1 cellular context compared by ENCODE assay signal in the genomic region with DNA sequence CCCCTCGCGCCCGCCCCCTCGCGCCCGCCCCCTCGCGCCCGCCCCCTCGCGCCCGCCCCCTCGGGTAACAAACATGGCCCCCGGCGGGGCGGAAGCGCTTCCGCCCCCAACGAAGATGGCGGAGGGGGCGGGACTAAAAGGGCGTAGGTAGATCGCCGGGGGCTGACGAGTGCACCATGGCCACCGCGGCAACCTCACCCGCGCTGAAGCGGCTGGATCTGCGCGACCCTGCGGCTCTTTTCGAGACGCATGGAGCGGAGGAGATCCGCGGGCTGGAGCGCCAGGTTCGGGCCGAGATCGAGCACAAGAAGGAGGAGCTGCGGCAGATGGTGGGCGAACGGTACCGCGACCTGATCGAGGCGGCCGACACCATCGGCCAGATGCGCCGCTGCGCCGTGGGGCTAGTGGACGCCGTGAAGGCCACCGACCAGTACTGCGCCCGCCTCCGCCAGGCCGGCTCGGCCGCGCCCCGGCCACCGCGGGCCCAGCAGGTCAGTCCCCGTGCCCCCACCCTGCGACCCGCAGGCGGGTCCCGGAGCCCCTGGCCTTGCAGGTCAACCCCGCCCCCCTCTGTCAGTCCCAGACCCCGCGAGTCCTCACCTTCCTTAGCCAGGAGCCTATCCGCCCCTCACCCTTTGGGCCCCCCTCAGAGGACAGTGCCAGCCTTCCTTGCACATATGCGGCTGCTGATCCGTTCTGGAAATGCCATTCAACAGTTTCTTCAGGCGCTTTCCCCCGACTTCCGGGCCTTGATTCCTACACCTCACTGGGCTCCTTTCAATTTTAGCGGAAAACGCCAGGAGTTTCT.
TF ChIP-seq lines count a peak whose summit lies in the region.

A gene with protein sequence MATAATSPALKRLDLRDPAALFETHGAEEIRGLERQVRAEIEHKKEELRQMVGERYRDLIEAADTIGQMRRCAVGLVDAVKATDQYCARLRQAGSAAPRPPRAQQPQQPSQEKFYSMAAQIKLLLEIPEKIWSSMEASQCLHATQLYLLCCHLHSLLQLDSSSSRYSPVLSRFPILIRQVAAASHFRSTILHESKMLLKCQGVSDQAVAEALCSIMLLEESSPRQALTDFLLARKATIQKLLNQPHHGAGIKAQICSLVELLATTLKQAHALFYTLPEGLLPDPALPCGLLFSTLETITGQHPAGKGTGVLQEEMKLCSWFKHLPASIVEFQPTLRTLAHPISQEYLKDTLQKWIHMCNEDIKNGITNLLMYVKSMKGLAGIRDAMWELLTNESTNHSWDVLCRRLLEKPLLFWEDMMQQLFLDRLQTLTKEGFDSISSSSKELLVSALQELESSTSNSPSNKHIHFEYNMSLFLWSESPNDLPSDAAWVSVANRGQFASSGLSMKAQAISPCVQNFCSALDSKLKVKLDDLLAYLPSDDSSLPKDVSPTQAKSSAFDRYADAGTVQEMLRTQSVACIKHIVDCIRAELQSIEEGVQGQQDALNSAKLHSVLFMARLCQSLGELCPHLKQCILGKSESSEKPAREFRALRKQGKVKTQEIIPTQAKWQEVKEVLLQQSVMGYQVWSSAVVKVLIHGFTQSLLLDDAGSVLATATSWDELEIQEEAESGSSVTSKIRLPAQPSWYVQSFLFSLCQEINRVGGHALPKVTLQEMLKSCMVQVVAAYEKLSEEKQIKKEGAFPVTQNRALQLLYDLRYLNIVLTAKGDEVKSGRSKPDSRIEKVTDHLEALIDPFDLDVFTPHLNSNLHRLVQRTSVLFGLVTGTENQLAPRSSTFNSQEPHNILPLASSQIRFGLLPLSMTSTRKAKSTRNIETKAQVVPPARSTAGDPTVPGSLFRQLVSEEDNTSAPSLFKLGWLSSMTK (plus strand): TSS at position 162 of the 808 bp plus-strand sequence. CDS start 15 bp downstream, at position 177.

TF ChIP-seq in HEK293, 187 proteins besides CTCF, POLR2A, EP300 and RAD21 (continued from another document and continues in another):
- TF ChIP-seq, protein P1, sequence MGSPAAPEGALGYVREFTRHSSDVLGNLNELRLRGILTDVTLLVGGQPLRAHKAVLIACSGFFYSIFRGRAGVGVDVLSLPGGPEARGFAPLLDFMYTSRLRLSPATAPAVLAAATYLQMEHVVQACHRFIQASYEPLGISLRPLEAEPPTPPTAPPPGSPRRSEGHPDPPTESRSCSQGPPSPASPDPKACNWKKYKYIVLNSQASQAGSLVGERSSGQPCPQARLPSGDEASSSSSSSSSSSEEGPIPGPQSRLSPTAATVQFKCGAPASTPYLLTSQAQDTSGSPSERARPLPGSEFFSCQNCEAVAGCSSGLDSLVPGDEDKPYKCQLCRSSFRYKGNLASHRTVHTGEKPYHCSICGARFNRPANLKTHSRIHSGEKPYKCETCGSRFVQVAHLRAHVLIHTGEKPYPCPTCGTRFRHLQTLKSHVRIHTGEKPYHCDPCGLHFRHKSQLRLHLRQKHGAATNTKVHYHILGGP (tag by site-specific recombination; IDR thresholded peaks at IDR 0.05) = no peak
- TF ChIP-seq ZFP37 (tag by site-specific recombination; IDR thresholded peaks at IDR 0.05) (no peak; the same call in 1 of the 2 replicates), ZNF610 (tag by site-specific recombination; IDR thresholded peaks at IDR 0.05; ENCODE audit: borderline replicate concordance) (no peak), ZBTB17 (tag by site-specific recombination; IDR thresholded peaks at IDR 0.05) (peak; percentile 82), KLF9 (tag by site-specific recombination; IDR thresholded peaks at IDR 0.05; ENCODE audit: low read depth) (peak; percentile 86), ZNF23 (tag by site-specific recombination; IDR thresholded peaks at IDR 0.05; ENCODE audit: borderline replicate concordance) (no peak), ZSCAN16 (tag by site-specific recombination; IDR thresholded peaks at IDR 0.05) (no peak), ZNF239 (tag by site-specific recombination; IDR thresholded peaks at IDR 0.05) (no peak), ZNF571 (tag by site-specific recombination; IDR thresholded peaks at IDR 0.05) (no peak), ZNF510 (tag by site-specific recombination; IDR thresholded peaks at IDR 0.05; ENCODE audit: insufficient replicate concordance) (no peak), ZNF248 (tag by site-specific recombination; IDR thresholded peaks at IDR 0.05) (no peak), ZNF341 (tag by site-specific recombination; IDR thresholded peaks at IDR 0.05; ENCODE audit: low read depth) (no peak), ZNF777 (tag by site-specific recombination; IDR thresholded peaks at IDR 0.05; ENCODE audit: borderline replicate concordance) (no peak), ZNF521 (tag by site-specific recombination; IDR thresholded peaks at IDR 0.05) (no peak), KLF7 (tag by site-specific recombination; IDR thresholded peaks at IDR 0.05; ENCODE audit: borderline replicate concordance) (peak; percentile 81), FEZF1 (tag by site-specific recombination; IDR thresholded peaks at IDR 0.05) (no peak), TRIM28 (IDR thresholded peaks at IDR 0.05; ENCODE audit: borderline replicate concordance, low read length) (no peak), ZNF221 (tag by site-specific recombination; IDR thresholded peaks at IDR 0.05; ENCODE audit: borderline replicate concordance) (no peak), MEIS1 (CRISPR knock-in tag; IDR thresholded peaks at IDR 0.05; ENCODE audit: borderline replicate concordance) (no peak), OVOL3 (tag by site-specific recombination; IDR thresholded peaks at IDR 0.05) (no peak), ZNF624 (tag by site-specific recombination; IDR thresholded peaks at IDR 0.05) (no peak), KLF8 (tag by site-specific recombination; IDR thresholded peaks at IDR 0.05) (peak; percentile 63), ZNF350 (tag by site-specific recombination; IDR thresholded peaks at IDR 0.05) (no peak), MYNN (tag by site-specific recombination; IDR thresholded peaks at IDR 0.05; ENCODE audit: borderline replicate concordance) (no peak), KLF10 (tag by site-specific recombination; IDR thresholded peaks at IDR 0.05) (no peak), ZNF404 (tag by site-specific recombination; IDR thresholded peaks at IDR 0.05) (no peak), ZFP3 (tag by site-specific recombination; IDR thresholded peaks at IDR 0.05; ENCODE audit: low read depth) (no peak), YY2 (tag by site-specific recombination; IDR thresholded peaks at IDR 0.05) (peak; percentile 75), ZNF266 (tag by site-specific recombination; IDR thresholded peaks at IDR 0.05; ENCODE audit: low read depth) (no peak), GLI2 (tag by site-specific recombination; IDR thresholded peaks at IDR 0.05; ENCODE audit: borderline replicate concordance, low read depth) (no peak), PRDM1 (tag by site-specific recombination; IDR thresholded peaks at IDR 0.05) (peak; percentile 45; the same call in 1 of the 2 replicates), ZEB2 (tag by site-specific recombination; IDR thresholded peaks at IDR 0.05) (0 out of 2 replicates have a peak, but pooled peaks have one; percentile 35)
- TF ChIP-seq, protein P2, sequence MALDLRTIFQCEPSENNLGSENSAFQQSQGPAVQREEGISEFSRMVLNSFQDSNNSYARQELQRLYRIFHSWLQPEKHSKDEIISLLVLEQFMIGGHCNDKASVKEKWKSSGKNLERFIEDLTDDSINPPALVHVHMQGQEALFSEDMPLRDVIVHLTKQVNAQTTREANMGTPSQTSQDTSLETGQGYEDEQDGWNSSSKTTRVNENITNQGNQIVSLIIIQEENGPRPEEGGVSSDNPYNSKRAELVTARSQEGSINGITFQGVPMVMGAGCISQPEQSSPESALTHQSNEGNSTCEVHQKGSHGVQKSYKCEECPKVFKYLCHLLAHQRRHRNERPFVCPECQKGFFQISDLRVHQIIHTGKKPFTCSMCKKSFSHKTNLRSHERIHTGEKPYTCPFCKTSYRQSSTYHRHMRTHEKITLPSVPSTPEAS (tag by site-specific recombination; IDR thresholded peaks at IDR 0.05) = no peak
- TF ChIP-seq, protein P3, sequence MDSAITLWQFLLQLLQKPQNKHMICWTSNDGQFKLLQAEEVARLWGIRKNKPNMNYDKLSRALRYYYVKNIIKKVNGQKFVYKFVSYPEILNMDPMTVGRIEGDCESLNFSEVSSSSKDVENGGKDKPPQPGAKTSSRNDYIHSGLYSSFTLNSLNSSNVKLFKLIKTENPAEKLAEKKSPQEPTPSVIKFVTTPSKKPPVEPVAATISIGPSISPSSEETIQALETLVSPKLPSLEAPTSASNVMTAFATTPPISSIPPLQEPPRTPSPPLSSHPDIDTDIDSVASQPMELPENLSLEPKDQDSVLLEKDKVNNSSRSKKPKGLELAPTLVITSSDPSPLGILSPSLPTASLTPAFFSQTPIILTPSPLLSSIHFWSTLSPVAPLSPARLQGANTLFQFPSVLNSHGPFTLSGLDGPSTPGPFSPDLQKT (IDR thresholded peaks at IDR 0.05; ENCODE audit: borderline replicate concordance, low read depth, low read length) = no peak
- TF ChIP-seq, protein P4, sequence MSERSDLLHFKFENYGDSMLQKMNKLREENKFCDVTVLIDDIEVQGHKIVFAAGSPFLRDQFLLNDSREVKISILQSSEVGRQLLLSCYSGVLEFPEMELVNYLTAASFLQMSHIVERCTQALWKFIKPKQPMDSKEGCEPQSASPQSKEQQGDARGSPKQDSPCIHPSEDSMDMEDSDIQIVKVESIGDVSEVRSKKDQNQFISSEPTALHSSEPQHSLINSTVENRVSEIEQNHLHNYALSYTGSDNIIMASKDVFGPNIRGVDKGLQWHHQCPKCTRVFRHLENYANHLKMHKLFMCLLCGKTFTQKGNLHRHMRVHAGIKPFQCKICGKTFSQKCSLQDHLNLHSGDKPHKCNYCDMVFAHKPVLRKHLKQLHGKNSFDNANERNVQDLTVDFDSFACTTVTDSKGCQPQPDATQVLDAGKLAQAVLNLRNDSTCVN (tag by site-specific recombination; optimal IDR thresholded peaks at IDR 0.05) = peak; percentile 86
- TF ChIP-seq, protein P5, sequence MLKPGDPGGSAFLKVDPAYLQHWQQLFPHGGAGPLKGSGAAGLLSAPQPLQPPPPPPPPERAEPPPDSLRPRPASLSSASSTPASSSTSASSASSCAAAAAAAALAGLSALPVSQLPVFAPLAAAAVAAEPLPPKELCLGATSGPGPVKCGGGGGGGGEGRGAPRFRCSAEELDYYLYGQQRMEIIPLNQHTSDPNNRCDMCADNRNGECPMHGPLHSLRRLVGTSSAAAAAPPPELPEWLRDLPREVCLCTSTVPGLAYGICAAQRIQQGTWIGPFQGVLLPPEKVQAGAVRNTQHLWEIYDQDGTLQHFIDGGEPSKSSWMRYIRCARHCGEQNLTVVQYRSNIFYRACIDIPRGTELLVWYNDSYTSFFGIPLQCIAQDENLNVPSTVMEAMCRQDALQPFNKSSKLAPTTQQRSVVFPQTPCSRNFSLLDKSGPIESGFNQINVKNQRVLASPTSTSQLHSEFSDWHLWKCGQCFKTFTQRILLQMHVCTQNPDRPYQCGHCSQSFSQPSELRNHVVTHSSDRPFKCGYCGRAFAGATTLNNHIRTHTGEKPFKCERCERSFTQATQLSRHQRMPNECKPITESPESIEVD (tag by site-specific recombination; IDR thresholded peaks at IDR 0.05) = no peak
- TF ChIP-seq, protein P6, sequence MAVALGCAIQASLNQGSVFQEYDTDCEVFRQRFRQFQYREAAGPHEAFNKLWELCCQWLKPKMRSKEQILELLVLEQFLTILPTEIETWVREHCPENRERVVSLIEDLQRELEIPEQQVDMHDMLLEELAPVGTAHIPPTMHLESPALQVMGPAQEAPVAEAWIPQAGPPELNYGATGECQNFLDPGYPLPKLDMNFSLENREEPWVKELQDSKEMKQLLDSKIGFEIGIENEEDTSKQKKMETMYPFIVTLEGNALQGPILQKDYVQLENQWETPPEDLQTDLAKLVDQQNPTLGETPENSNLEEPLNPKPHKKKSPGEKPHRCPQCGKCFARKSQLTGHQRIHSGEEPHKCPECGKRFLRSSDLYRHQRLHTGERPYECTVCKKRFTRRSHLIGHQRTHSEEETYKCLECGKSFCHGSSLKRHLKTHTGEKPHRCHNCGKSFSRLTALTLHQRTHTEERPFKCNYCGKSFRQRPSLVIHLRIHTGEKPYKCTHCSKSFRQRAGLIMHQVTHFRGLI (tag by site-specific recombination; IDR thresholded peaks at IDR 0.05) = no peak
- TF ChIP-seq, protein P7, sequence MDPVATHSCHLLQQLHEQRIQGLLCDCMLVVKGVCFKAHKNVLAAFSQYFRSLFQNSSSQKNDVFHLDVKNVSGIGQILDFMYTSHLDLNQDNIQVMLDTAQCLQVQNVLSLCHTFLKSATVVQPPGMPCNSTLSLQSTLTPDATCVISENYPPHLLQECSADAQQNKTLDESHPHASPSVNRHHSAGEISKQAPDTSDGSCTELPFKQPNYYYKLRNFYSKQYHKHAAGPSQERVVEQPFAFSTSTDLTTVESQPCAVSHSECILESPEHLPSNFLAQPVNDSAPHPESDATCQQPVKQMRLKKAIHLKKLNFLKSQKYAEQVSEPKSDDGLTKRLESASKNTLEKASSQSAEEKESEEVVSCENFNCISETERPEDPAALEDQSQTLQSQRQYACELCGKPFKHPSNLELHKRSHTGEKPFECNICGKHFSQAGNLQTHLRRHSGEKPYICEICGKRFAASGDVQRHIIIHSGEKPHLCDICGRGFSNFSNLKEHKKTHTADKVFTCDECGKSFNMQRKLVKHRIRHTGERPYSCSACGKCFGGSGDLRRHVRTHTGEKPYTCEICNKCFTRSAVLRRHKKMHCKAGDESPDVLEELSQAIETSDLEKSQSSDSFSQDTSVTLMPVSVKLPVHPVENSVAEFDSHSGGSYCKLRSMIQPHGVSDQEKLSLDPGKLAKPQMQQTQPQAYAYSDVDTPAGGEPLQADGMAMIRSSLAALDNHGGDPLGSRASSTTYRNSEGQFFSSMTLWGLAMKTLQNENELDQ (tag by site-specific recombination; IDR thresholded peaks at IDR 0.05; ENCODE audit: low read depth) = no peak
- TF ChIP-seq, protein P8, sequence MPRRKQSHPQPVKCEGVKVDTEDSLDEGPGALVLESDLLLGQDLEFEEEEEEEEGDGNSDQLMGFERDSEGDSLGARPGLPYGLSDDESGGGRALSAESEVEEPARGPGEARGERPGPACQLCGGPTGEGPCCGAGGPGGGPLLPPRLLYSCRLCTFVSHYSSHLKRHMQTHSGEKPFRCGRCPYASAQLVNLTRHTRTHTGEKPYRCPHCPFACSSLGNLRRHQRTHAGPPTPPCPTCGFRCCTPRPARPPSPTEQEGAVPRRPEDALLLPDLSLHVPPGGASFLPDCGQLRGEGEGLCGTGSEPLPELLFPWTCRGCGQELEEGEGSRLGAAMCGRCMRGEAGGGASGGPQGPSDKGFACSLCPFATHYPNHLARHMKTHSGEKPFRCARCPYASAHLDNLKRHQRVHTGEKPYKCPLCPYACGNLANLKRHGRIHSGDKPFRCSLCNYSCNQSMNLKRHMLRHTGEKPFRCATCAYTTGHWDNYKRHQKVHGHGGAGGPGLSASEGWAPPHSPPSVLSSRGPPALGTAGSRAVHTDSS (tag by site-specific recombination; IDR thresholded peaks at IDR 0.05) = no peak
